In genomic region chr11:34525887-34526657, GRCh38 we compare ENCODE assay signal across 3 cellular contexts.
TF ChIP-seq lines count a peak whose summit lies in the region.

No MANE protein-coding gene starts in this region.

TF ChIP-seq in SK-N-SH, 30 proteins besides CTCF, POLR2A, EP300 and RAD21 (continued from another document):
- no peak for TF ChIP-seq ZBTB33 (IDR thresholded peaks at IDR 0.05; ENCODE audit: borderline replicate concordance, low read depth)
- TF ChIP-seq FOSL2 (IDR thresholded peaks at IDR 0.05; ENCODE audit: borderline replicate concordance, low read depth), result no peak
- no peak for TF ChIP-seq GABPA (IDR thresholded peaks at IDR 0.05; ENCODE audit: low read depth)
- TF ChIP-seq IRF3 (IDR thresholded peaks at IDR 0.05; ENCODE audit: low read depth, low read length), result no peak
- no peak for TF ChIP-seq TAF1 (IDR thresholded peaks at IDR 0.05; ENCODE audit: borderline replicate concordance, low read depth, low read length)
- no peak for TF ChIP-seq POLR2AphosphoS5 (IDR thresholded peaks at IDR 0.05; ENCODE audit: low read depth, low read length)
- no peak for TF ChIP-seq RXRA (IDR thresholded peaks at IDR 0.05; ENCODE audit: borderline replicate concordance, low read depth)
- TF ChIP-seq GATA2 (CRISPR knock-in tag; IDR thresholded peaks at IDR 0.05), result no peak
- no peak for TF ChIP-seq RFX5 (IDR thresholded peaks at IDR 0.05; ENCODE audit: low read length)
- no peak for TF ChIP-seq YY1 (IDR thresholded peaks at IDR 0.05; ENCODE audit: low read depth)
- TF ChIP-seq NFIC (IDR thresholded peaks at IDR 0.05; ENCODE audit: borderline replicate concordance), result no peak
- TF ChIP-seq EZH2phosphoT487 (IDR thresholded peaks at IDR 0.05; ENCODE audit: borderline replicate concordance, low read depth), result no peak
- TF ChIP-seq ELF1 (IDR thresholded peaks at IDR 0.05), result no peak
- no peak for TF ChIP-seq NRF1 (IDR thresholded peaks at IDR 0.05; ENCODE audit: low read depth, low read length)

TF ChIP-seq in SK-N-SH treated with all-trans-retinoic acid at 6 μM for 48 hours, 23 proteins besides CTCF, POLR2A, EP300 and RAD21 (continued from another document):
- TF ChIP-seq PPARA (CRISPR knock-in tag; IDR thresholded peaks at IDR 0.05; ENCODE audit: borderline replicate concordance), result no peak
- no peak for TF ChIP-seq CSRNP3 (CRISPR knock-in tag; IDR thresholded peaks at IDR 0.05)
- TF ChIP-seq PATZ1 (CRISPR knock-in tag; IDR thresholded peaks at IDR 0.05; ENCODE audit: borderline replicate concordance), result no peak
- TF ChIP-seq BACH2 (CRISPR knock-in tag; IDR thresholded peaks at IDR 0.05; ENCODE audit: borderline replicate concordance), result no peak
- TF ChIP-seq GLIS3 (CRISPR knock-in tag; IDR thresholded peaks at IDR 0.05), result no peak
- no peak for TF ChIP-seq OSR1 (CRISPR knock-in tag; IDR thresholded peaks at IDR 0.05)
- no peak for TF ChIP-seq RARB (CRISPR knock-in tag; IDR thresholded peaks at IDR 0.05)
- TF ChIP-seq ZFP3 (CRISPR knock-in tag; IDR thresholded peaks at IDR 0.05), result no peak
- no peak for TF ChIP-seq ZNF70 (CRISPR knock-in tag; IDR thresholded peaks at IDR 0.05)
- TF ChIP-seq ZC3H10 (CRISPR knock-in tag; IDR thresholded peaks at IDR 0.05), result no peak
- TF ChIP-seq ESRRG (CRISPR knock-in tag; IDR thresholded peaks at IDR 0.05), result no peak
- TF ChIP-seq CSDC2 (CRISPR knock-in tag; IDR thresholded peaks at IDR 0.05), result no peak
- no peak for TF ChIP-seq ZNF565 (CRISPR knock-in tag; conservative IDR thresholded peaks at IDR 0.05; ENCODE audit: low read depth)
- TF ChIP-seq ARNTL (CRISPR knock-in tag; IDR thresholded peaks at IDR 0.05; ENCODE audit: borderline replicate concordance, low read depth), result no peak

TF ChIP-seq in HepG2, 621 proteins besides CTCF, POLR2A, EP300 and RAD21:
- TF ChIP-seq ZNF616 (CRISPR knock-in tag; IDR thresholded peaks at IDR 0.05; ENCODE audit: low read depth) (no peak), TAF1 (CRISPR knock-in tag; IDR thresholded peaks at IDR 0.05) (no peak), ZNF766 (CRISPR knock-in tag; IDR thresholded peaks at IDR 0.05; ENCODE audit: borderline replicate concordance) (no peak), TFDP2 (CRISPR knock-in tag; IDR thresholded peaks at IDR 0.05) (no peak), AHDC1 (CRISPR knock-in tag; IDR thresholded peaks at IDR 0.05; ENCODE audit: borderline replicate concordance) (no peak), MAFK (conservative IDR thresholded peaks at IDR 0.05 in 1 of 2, IDR thresholded peaks at IDR 0.05 in 1 of 2; ENCODE audit: low read length in 2 of 2) (peak; percentile 82 to 91), MAFF (IDR thresholded peaks at IDR 0.05; ENCODE audit: low read depth, low read length) (peak; percentile 82), BRF2 (CRISPR knock-in tag; IDR thresholded peaks at IDR 0.05) (no peak)
